20 cellular contexts compared by ENCODE assay signal in the genomic region with DNA sequence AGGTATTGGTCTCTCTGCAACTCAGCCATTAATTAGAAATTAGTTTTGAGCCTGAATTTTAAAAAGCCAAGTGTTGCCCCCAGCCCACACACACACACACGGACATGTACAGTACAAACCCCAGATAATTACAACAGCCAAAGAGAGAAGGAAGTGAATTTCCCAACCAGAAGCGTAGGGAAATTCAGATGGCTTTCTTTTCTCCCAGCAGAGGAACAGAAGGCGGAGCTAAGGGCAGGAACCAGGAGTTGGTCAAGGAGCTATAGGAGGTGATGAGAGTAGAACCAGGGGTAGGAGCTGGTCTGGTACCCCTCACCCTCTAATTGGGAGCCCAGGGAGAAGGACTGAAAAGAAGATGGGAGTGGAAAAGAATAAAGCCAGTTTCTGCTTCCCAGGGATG. TPM values are rescaled to one million over a fixed set of nuclear protein-coding genes. Genes with fewer than 3 reads are reported as not detected.
DNase-seq lines count a peak whose midpoint lies in the region; ATAC-seq and TF ChIP-seq lines count a peak whose summit lies in the region.
"Had no signal": no experiment of that assay in that cellular context is flagged by ENCODE, and none has a peak within 500 bp of the region (broad histone marks: within the 10 kb centered on the region; RNA-seq: fewer than 3 reads in every experiment).

No MANE protein-coding gene starts in this region.

- peaks cover 23 to 43% (median 25%) of the 10 kb centered on the region in 3 donors for H3K4me1 Mint-ChIP-seq in CD8-positive, alpha-beta memory T cell
- peaks cover 19% of the 10 kb centered on the region for H3K4me1 Mint-ChIP-seq in activated B cell treated with CpG ODN at 0.5 μM for 24 hours
- peaks cover 24 to 54% (median 45%) of the 10 kb centered on the region in 7 donors for H3K4me1 Mint-ChIP-seq in naive thymus-derived CD4-positive, alpha-beta T cell

- H3K27me3 Mint-ChIP-seq in CD8-positive, alpha-beta memory T cell: no peaks in the 10 kb centered on the region
- H3K27me3 Mint-ChIP-seq in activated B cell treated with CpG ODN at 0.5 μM for 24 hours: no peaks in the 10 kb centered on the region
- no peaks in the 10 kb centered on the region for H3K27me3 Mint-ChIP-seq in naive thymus-derived CD4-positive, alpha-beta T cell
- H3K27me3 Mint-ChIP-seq: stimulated activated naive CD8-positive, alpha-beta T cell treated with anti-CD3 and anti-CD28 coated beads, Interleukin-15, Interleukin-2, amounts not matched to agents 100 ng/mL and 50 ng/mL, for 24 hours had no signal

- POLR2A ChIA-PET in CD8-positive, alpha-beta memory T cell (lab: Charles Lee): interaction anchor here (0.7 kb wide), 1 partner anchor 17 kb away, joined by 3 read pairs; no protein-coding TSS in a partner anchor
- POLR2A ChIA-PET in activated B cell treated with CpG ODN at 0.5 μM for 24 hours (lab: Charles Lee): no interaction called here
- POLR2A ChIA-PET in naive thymus-derived CD4-positive, alpha-beta T cell (lab: Charles Lee): interaction anchor here (0.8 to 1.7 kb wide), 5 partner anchors 10 to 128 kb away, joined by 3 to 7 read pairs (median 4); no protein-coding TSS in a partner anchor

- CTCF ChIA-PET in CD8-positive, alpha-beta memory T cell (lab: Charles Lee): no interaction called here
- CTCF ChIA-PET in activated B cell treated with CpG ODN at 0.5 μM for 24 hours (lab: Charles Lee): no interaction called here
- CTCF ChIA-PET in naive thymus-derived CD4-positive, alpha-beta T cell (lab: Charles Lee): no interaction called here

- H3K4me3 Mint-ChIP-seq in CD8-positive, alpha-beta memory T cell: peak overlapping the region in 2 of 7 donors; percentile 44 to 45
- no peak overlapping the region for H3K4me3 Mint-ChIP-seq in activated B cell treated with CpG ODN at 0.5 μM for 24 hours
- H3K4me3 Mint-ChIP-seq in naive thymus-derived CD4-positive, alpha-beta T cell: peak overlapping the region in 1 of 10 donors; percentile 56
- H3K4me3 Mint-ChIP-seq: stimulated activated naive CD8-positive, alpha-beta T cell treated with anti-CD3 and anti-CD28 coated beads, Interleukin-15, Interleukin-2, amounts not matched to agents 100 ng/mL and 50 ng/mL, for 24 hours had no signal

- H3K9me3 ChIP-seq in CD8-positive, alpha-beta memory T cell (ENCODE audit: low read length): no peaks in the 10 kb centered on the region
- H3K9me3 ChIP-seq in naive thymus-derived CD4-positive, alpha-beta T cell (ENCODE audit: control insufficient read depth in 2 of 3, low read length in 3 of 3): no peaks in the 10 kb centered on the region
- H3K9me3 ChIP-seq: BLaER1, transverse colon had no signal

- peaks cover 3% of the 10 kb centered on the region for H3K36me3 ChIP-seq in CD8-positive, alpha-beta memory T cell (ENCODE audit: insufficient read depth, low read length)
- H3K36me3 ChIP-seq in naive thymus-derived CD4-positive, alpha-beta T cell (ENCODE audit: control insufficient read depth in 2 of 3, insufficient read depth in 3 of 3, low read length in 3 of 3): peaks cover 0 to 39% (median 8%) of the 10 kb centered on the region in 3 experiments
- H3K36me3 ChIP-seq: transverse colon had no signal

- no peak overlapping the region for H3K4me3 ChIP-seq in CD8-positive, alpha-beta memory T cell (ENCODE audit: low read length)
- no peak overlapping the region for H3K4me3 ChIP-seq in naive thymus-derived CD4-positive, alpha-beta T cell (ENCODE audit: low read length)
- H3K4me3 ChIP-seq: BLaER1, GM12878, lung, transverse colon had no signal

- peak; percentile 34 to 50 for DNase-seq in AML-193 (lab: John Stamatoyannopoulos, UW)
- no peak for DNase-seq in CD8-positive, alpha-beta memory T cell
- no peak for DNase-seq in activated B cell treated with CpG ODN at 0.5 μM for 24 hours
- DNase-seq in naive thymus-derived CD4-positive, alpha-beta T cell: no peak
- no peak for DNase-seq in NCI-H2196 (lab: John Stamatoyannopoulos, UW; ENCODE audit: unreplicated experiment)
- DNase-seq in ureter (ENCODE audit: low spot score): no peak
- DNase-seq: activated CD4-positive, alpha-beta T cell treated with anti-CD3 and anti-CD28 coated beads, Interleukin-2, amount 50 U/mL, for 4 hours; foreskin melanocyte; hypothalamus; NCI-H1105; NCI-H2107; NCI-H524 treated with DMSO at 0.1 percent for 48 hours; posterior cingulate gyrus; stimulated activated CD4-positive, alpha-beta T cell treated with anti-CD3 and anti-CD28 coated beads, Interleukin-2, amount 100 ng/mL, for 24 hours; transverse colon had no signal

- no peak overlapping the region for H3K27ac ChIP-seq in CD8-positive, alpha-beta memory T cell (ENCODE audit: low read depth, low read length)
- no peak overlapping the region for H3K27ac ChIP-seq in naive thymus-derived CD4-positive, alpha-beta T cell (ENCODE audit: low read depth, low read length)
- H3K27ac ChIP-seq: BLaER1, transverse colon had no signal

- no peak for TF ChIP-seq CTCF in activated B cell treated with CpG ODN at 0.5 μM for 24 hours (IDR thresholded peaks at IDR 0.05)

- peaks cover 0 to 1% (median 0%) of the 10 kb centered on the region in 5 donors for H3K9me3 Mint-ChIP-seq in CD8-positive, alpha-beta memory T cell
- H3K9me3 Mint-ChIP-seq in activated B cell treated with CpG ODN at 0.5 μM for 24 hours: no peaks in the 10 kb centered on the region
- H3K9me3 Mint-ChIP-seq in naive thymus-derived CD4-positive, alpha-beta T cell: no peaks in the 10 kb centered on the region
- H3K9me3 Mint-ChIP-seq: stimulated activated naive CD8-positive, alpha-beta T cell treated with anti-CD3 and anti-CD28 coated beads, Interleukin-15, Interleukin-2, amounts not matched to agents 100 ng/mL and 50 ng/mL, for 24 hours had no signal

- peak overlapping the region in 6 of 8 donors; percentile 8 to 82 (median 70) for H3K27ac Mint-ChIP-seq in CD8-positive, alpha-beta memory T cell
- peak overlapping the region; percentile 1 for H3K27ac Mint-ChIP-seq in activated B cell treated with CpG ODN at 0.5 μM for 24 hours
- peak overlapping the region in 8 of 9 donors; percentile 7 to 87 (median 68) for H3K27ac Mint-ChIP-seq in naive thymus-derived CD4-positive, alpha-beta T cell
- H3K27ac Mint-ChIP-seq: stimulated activated naive CD8-positive, alpha-beta T cell treated with anti-CD3 and anti-CD28 coated beads, Interleukin-15, Interleukin-2, amounts not matched to agents 100 ng/mL and 50 ng/mL, for 24 hours had no signal

- H3K4me1 ChIP-seq in CD8-positive, alpha-beta memory T cell (ENCODE audit: insufficient read depth, low read length): peaks cover 20% of the 10 kb centered on the region
- peaks cover 7 to 21% of the 10 kb centered on the region in 2 donors for H3K4me1 ChIP-seq in naive thymus-derived CD4-positive, alpha-beta T cell (ENCODE audit: control insufficient read depth in 2 of 2, insufficient read depth in 2 of 2, low read length in 2 of 2)

- ATAC-seq in activated B cell treated with CpG ODN at 0.5 μM for 24 hours (ENCODE audit: low read depth): no peak
- no peak for ATAC-seq in naive thymus-derived CD4-positive, alpha-beta T cell
- no peak for ATAC-seq in HG03521 (IDR thresholded peaks at IDR 0.05; ENCODE audit: unreplicated experiment)
- ATAC-seq: GM12878 had no signal

- H3K27me3 ChIP-seq in CD8-positive, alpha-beta memory T cell (ENCODE audit: insufficient read depth, low read length, poor library complexity, severe bottlenecking): no peaks in the 10 kb centered on the region
- no peaks in the 10 kb centered on the region for H3K27me3 ChIP-seq in naive thymus-derived CD4-positive, alpha-beta T cell (ENCODE audit: control insufficient read depth in 2 of 2, insufficient read depth in 2 of 2, low read length in 2 of 2)
- H3K27me3 ChIP-seq: BLaER1, transverse colon had no signal

- intact Hi-C loops in activated B cell treated with CpG ODN at 0.5 μM for 24 hours (cut with micrococcal nuclease): no loop called here
- intact Hi-C loops in naive thymus-derived CD4-positive, alpha-beta T cell (cut with micrococcal nuclease): no loop called here

- peaks cover 0 to 51% (median 9%) of the 10 kb centered on the region in 3 donors for H3K36me3 Mint-ChIP-seq in CD8-positive, alpha-beta memory T cell
- H3K36me3 Mint-ChIP-seq in activated B cell treated with CpG ODN at 0.5 μM for 24 hours (ENCODE audit: low read depth): peaks cover 44% of the 10 kb centered on the region
- peaks cover 0 to 17% (median 0%) of the 10 kb centered on the region in 5 donors for H3K36me3 Mint-ChIP-seq in naive thymus-derived CD4-positive, alpha-beta T cell

RNA-seq across cellular contexts. Expression of gene ZBTB9, which starts 3.9 kb away (rescaled TPM):
- 10 to 100 TPM; 16.4 to 16.5 TPM for total RNA-seq in CD8-positive, alpha-beta memory T cell
- 9.1 TPM for polyA plus RNA-seq in CD8-positive, alpha-beta memory T cell
- total RNA-seq in activated B cell treated with CpG ODN at 0.5 μM for 24 hours (10.7 and 12.5 TPM in 2 replicates), ureter (11.1 TPM)
- total RNA-seq in naive thymus-derived CD4-positive, alpha-beta T cell: 10 to 100 TPM in 1 of 5 experiments, 1 to 10 TPM in 4; 3.3 to 14.0 (median 9.8) TPM
- 10 to 100 TPM in 1 of 2 donors, 1 to 10 TPM in 1; 6.9 to 15.2 TPM for polyA plus RNA-seq in naive thymus-derived CD4-positive, alpha-beta T cell

RNA-seq across cellular contexts. Expression of gene SYNGAP1, which starts 30.6 kb away (rescaled TPM):
- 10 to 100 TPM; 22.6 to 24.9 TPM for total RNA-seq in CD8-positive, alpha-beta memory T cell
- 1.0 TPM for polyA plus RNA-seq in CD8-positive, alpha-beta memory T cell
- total RNA-seq in activated B cell treated with CpG ODN at 0.5 μM for 24 hours (19.5 and 25.4 TPM in 2 replicates), ureter (32.6 TPM)
- 10 to 100 TPM; 35.5 to 94.1 (median 57.9) TPM for total RNA-seq in naive thymus-derived CD4-positive, alpha-beta T cell
- 1 to 10 TPM in 1 of 2 donors, under 1 TPM in 1; 0.48 to 2.3 TPM for polyA plus RNA-seq in naive thymus-derived CD4-positive, alpha-beta T cell

RNA-seq across cellular contexts. Expression of gene CUTA, which starts 32.5 kb away (rescaled TPM):
- total RNA-seq in CD8-positive, alpha-beta memory T cell: 100 to 1,000 TPM; 149 to 164 TPM
- polyA plus RNA-seq in CD8-positive, alpha-beta memory T cell: 451 TPM
- total RNA-seq in activated B cell treated with CpG ODN at 0.5 μM for 24 hours (111 and 120 TPM in 2 replicates), ureter (157 TPM)
- total RNA-seq in naive thymus-derived CD4-positive, alpha-beta T cell: 100 to 1,000 TPM; 148 to 235 (median 158) TPM
- polyA plus RNA-seq in naive thymus-derived CD4-positive, alpha-beta T cell: 100 to 1,000 TPM; 389 to 466 TPM

RNA-seq across cellular contexts. Expression of gene PHF1, which starts 39.6 kb away (rescaled TPM):
- 10 to 100 TPM; 38.5 to 43.3 TPM for total RNA-seq in CD8-positive, alpha-beta memory T cell
- polyA plus RNA-seq in CD8-positive, alpha-beta memory T cell: 76.5 TPM
- total RNA-seq in activated B cell treated with CpG ODN at 0.5 μM for 24 hours (76.0 and 83.4 TPM in 2 replicates), ureter (58.8 TPM)
- total RNA-seq in naive thymus-derived CD4-positive, alpha-beta T cell: 100 to 1,000 TPM in 4 of 5 experiments, 10 to 100 TPM in 1; 37.8 to 356 (median 235) TPM
- polyA plus RNA-seq in naive thymus-derived CD4-positive, alpha-beta T cell: 10 to 100 TPM; 58.6 to 88.3 TPM

RNA-seq across cellular contexts. Expression of gene KIFC1, which starts 58.8 kb away (rescaled TPM):
- total RNA-seq in CD8-positive, alpha-beta memory T cell: 10 to 100 TPM; 51.6 to 52.7 TPM
- polyA plus RNA-seq in CD8-positive, alpha-beta memory T cell: 0.39 TPM
- total RNA-seq in activated B cell treated with CpG ODN at 0.5 μM for 24 hours (1.9 and 2.2 TPM in 2 replicates), ureter (1.0 TPM)
- 10 to 100 TPM in 1 of 5 experiments, 1 to 10 TPM in 3, under 1 TPM in 1; 0.65 to 87.9 (median 1.6) TPM for total RNA-seq in naive thymus-derived CD4-positive, alpha-beta T cell
- under 1 TPM; 0.18 to 0.92 TPM for polyA plus RNA-seq in naive thymus-derived CD4-positive, alpha-beta T cell

Comparison
In these comparisons a context has a peak if more than half of its experiments do, and no peak if none do; other contexts are left out.
1. DNase-seq: peak in AML-193 (2 of 2); none in CD8-positive, alpha-beta memory T cell (0 of 5), activated B cell treated with CpG ODN at 0.5 μM for 24 hours (single experiment), naive thymus-derived CD4-positive, alpha-beta T cell (0 of 9), NCI-H2196 (single experiment) and ureter (single experiment).
2. H3K27ac Mint-ChIP-seq: peak in every context shown above with its lines; median percentile 70 in CD8-positive, alpha-beta memory T cell; 68 in naive thymus-derived CD4-positive, alpha-beta T cell; 1 in activated B cell treated with CpG ODN at 0.5 μM for 24 hours.